ENCODE assay signal across 15 cellular contexts in genomic region chr11:119014209-119014924, GRCh38. TPM values are rescaled to one million over a fixed set of nuclear protein-coding genes. Genes with fewer than 3 reads are reported as not detected.
DNase-seq lines count a peak whose midpoint lies in the region; ATAC-seq and TF ChIP-seq lines count a peak whose summit lies in the region.
"Had no signal": no experiment of that assay in that cellular context is flagged by ENCODE, and none has a peak within 500 bp of the region (broad histone marks: within the 10 kb centered on the region; RNA-seq: fewer than 3 reads in every experiment).

No MANE protein-coding gene starts in this region.

- H3K4me1 ChIP-seq in naive thymus-derived CD4-positive, alpha-beta T cell (ENCODE audit: control insufficient read depth in 2 of 2, insufficient read depth in 2 of 2, low read length in 2 of 2): peaks cover 17 to 18% of the 10 kb centered on the region in 2 donors

- H3K27me3 Mint-ChIP-seq in activated CD8-positive, alpha-beta memory T cell treated with anti-CD3 and anti-CD28 coated beads, Interleukin-2, amount 10 ng/mL, durations not matched to agents 7 days and 5 days: no peaks in the 10 kb centered on the region
- H3K27me3 Mint-ChIP-seq in T-helper 17 cell: no peaks in the 10 kb centered on the region
- no peaks in the 10 kb centered on the region for H3K27me3 Mint-ChIP-seq in naive thymus-derived CD4-positive, alpha-beta T cell

- peak overlapping the region; percentile 56 for H3K27ac Mint-ChIP-seq in activated CD8-positive, alpha-beta memory T cell treated with anti-CD3 and anti-CD28 coated beads, Interleukin-2, amount 10 ng/mL, durations not matched to agents 7 days and 5 days
- H3K27ac Mint-ChIP-seq in T-helper 17 cell: peak overlapping the region; percentile 81
- H3K27ac Mint-ChIP-seq in naive thymus-derived CD4-positive, alpha-beta T cell: peak overlapping the region in 6 of 9 donors; percentile 14 to 100 (median 50)
- H3K27ac Mint-ChIP-seq: CD8-positive, alpha-beta T cell had no signal

- H3K4me3 ChIP-seq in naive thymus-derived CD4-positive, alpha-beta T cell (ENCODE audit: low read length): no peak overlapping the region
- H3K4me3 ChIP-seq: HAP-1 had no signal

- peak; percentile 33 for TF ChIP-seq POLR2A in GM18951 (IDR thresholded peaks at IDR 0.05; ENCODE audit: extremely low read depth, insufficient read depth, insufficient read length)

- intact Hi-C loops in naive thymus-derived CD4-positive, alpha-beta T cell (cut with micrococcal nuclease): no loop called here

- peaks cover 40% of the 10 kb centered on the region for H3K4me1 Mint-ChIP-seq in activated CD8-positive, alpha-beta memory T cell treated with anti-CD3 and anti-CD28 coated beads, Interleukin-2, amount 10 ng/mL, durations not matched to agents 7 days and 5 days
- H3K4me1 Mint-ChIP-seq in T-helper 17 cell: peaks cover 19% of the 10 kb centered on the region
- H3K4me1 Mint-ChIP-seq in naive thymus-derived CD4-positive, alpha-beta T cell: peaks cover 7 to 55% (median 33%) of the 10 kb centered on the region in 7 donors

- DNase-seq in activated CD8-positive, alpha-beta memory T cell treated with anti-CD3 and anti-CD28 coated beads, Interleukin-2, amount 10 ng/mL, durations not matched to agents 7 days and 5 days: no peak
- no peak for DNase-seq in activated CD8-positive, alpha-beta memory T cell treated with anti-CD3 and anti-CD28 coated beads, Interleukin-2, amount 50 U/mL, for 4 hours
- no peak for DNase-seq in T-helper 17 cell
- DNase-seq in naive thymus-derived CD4-positive, alpha-beta T cell: no peak
- DNase-seq in effector CD4-positive, alpha-beta T cell: no peak
- DNase-seq in T-helper 9 cell: no peak
- DNase-seq: activated CD4-positive, alpha-beta T cell treated with anti-CD3 and anti-CD28 coated beads, Interleukin-2, amount 50 U/mL, for 1 hour; activated gamma-delta T cell treated with Interleukin-2 at 50 U/mL for 16 hours; CD8-positive, alpha-beta T cell; NCI-H2029 treated with DMSO at 0.1 percent for 48 hours; NCI-H510A treated with DMSO at 0.1 percent for 48 hours had no signal

- peaks cover 27 to 76% (median 27%) of the 10 kb centered on the region in 3 experiments for H3K36me3 ChIP-seq in naive thymus-derived CD4-positive, alpha-beta T cell (ENCODE audit: control insufficient read depth in 2 of 3, insufficient read depth in 3 of 3, low read length in 3 of 3)

- peaks cover 52% of the 10 kb centered on the region for H3K36me3 Mint-ChIP-seq in activated CD8-positive, alpha-beta memory T cell treated with anti-CD3 and anti-CD28 coated beads, Interleukin-2, amount 10 ng/mL, durations not matched to agents 7 days and 5 days
- H3K36me3 Mint-ChIP-seq in T-helper 17 cell (ENCODE audit: low read depth): peaks cover 4% of the 10 kb centered on the region
- peaks cover 10 to 47% (median 40%) of the 10 kb centered on the region in 5 donors for H3K36me3 Mint-ChIP-seq in naive thymus-derived CD4-positive, alpha-beta T cell

- POLR2A ChIA-PET in naive thymus-derived CD4-positive, alpha-beta T cell (lab: Charles Lee): interaction anchor here (0.6 to 2.4 kb wide), 4 partner anchors 16 to 223 kb away, joined by 3 to 22 read pairs (median 4); partner anchors contain the start of genes CENATAC and DDX6

- H3K4me3 Mint-ChIP-seq in activated CD8-positive, alpha-beta memory T cell treated with anti-CD3 and anti-CD28 coated beads, Interleukin-2, amount 10 ng/mL, durations not matched to agents 7 days and 5 days: no peak overlapping the region
- no peak overlapping the region for H3K4me3 Mint-ChIP-seq in T-helper 17 cell
- no peak overlapping the region for H3K4me3 Mint-ChIP-seq in naive thymus-derived CD4-positive, alpha-beta T cell
- H3K4me3 Mint-ChIP-seq: CD8-positive, alpha-beta T cell had no signal

- H3K27ac ChIP-seq in naive thymus-derived CD4-positive, alpha-beta T cell (ENCODE audit: low read depth, low read length): no peak overlapping the region

- H3K9me3 Mint-ChIP-seq in activated CD8-positive, alpha-beta memory T cell treated with anti-CD3 and anti-CD28 coated beads, Interleukin-2, amount 10 ng/mL, durations not matched to agents 7 days and 5 days (ENCODE audit: low read depth): no peaks in the 10 kb centered on the region
- H3K9me3 Mint-ChIP-seq in naive thymus-derived CD4-positive, alpha-beta T cell: peaks cover 0 to 2% (median 0%) of the 10 kb centered on the region in 11 donors
- H3K9me3 Mint-ChIP-seq: brain; CD8-positive, alpha-beta T cell had no signal

- H3K27me3 ChIP-seq in naive thymus-derived CD4-positive, alpha-beta T cell (ENCODE audit: control insufficient read depth in 2 of 2, insufficient read depth in 2 of 2, low read length in 2 of 2): no peaks in the 10 kb centered on the region

- ATAC-seq in activated CD8-positive, alpha-beta memory T cell treated with anti-CD3 and anti-CD28 coated beads, Interleukin-2, amount 10 ng/mL, durations not matched to agents 7 days and 5 days: no peak
- ATAC-seq in T-helper 17 cell (no peak), GM19351 (IDR thresholded peaks at IDR 0.05; ENCODE audit: unreplicated experiment) (no peak)
- ATAC-seq in naive thymus-derived CD4-positive, alpha-beta T cell: no peak
- ATAC-seq: CD8-positive, alpha-beta T cell had no signal

- no peaks in the 10 kb centered on the region for H3K9me3 ChIP-seq in T-helper 17 cell (ENCODE audit: control insufficient read depth, low read length, poor library complexity, severe bottlenecking)
- peaks cover 0 to 3% (median 0%) of the 10 kb centered on the region in 3 experiments for H3K9me3 ChIP-seq in naive thymus-derived CD4-positive, alpha-beta T cell (ENCODE audit: control insufficient read depth in 2 of 3, low read length in 3 of 3)
- H3K9me3 ChIP-seq: HAP-1 had no signal

- in situ Hi-C loops in GM18951 (cut with MboI; ENCODE audit: low sequenced_read_pairs, unreplicated experiment): no loop called here

- CTCF ChIA-PET in activated CD8-positive, alpha-beta memory T cell treated with anti-CD3 and anti-CD28 coated beads, Interleukin-2, amount 10 ng/mL, durations not matched to agents 7 days and 5 days (lab: Charles Lee): no interaction called here
- CTCF ChIA-PET in naive thymus-derived CD4-positive, alpha-beta T cell (lab: Charles Lee): interaction anchor here (1.8 kb wide), 1 partner anchor 15 kb away, joined by 7 read pairs; no protein-coding TSS in a partner anchor

RNA-seq across cellular contexts. Expression of gene RPS25, which starts 3.8 kb away (rescaled TPM):
- total RNA-seq in activated CD8-positive, alpha-beta memory T cell treated with anti-CD3 and anti-CD28 coated beads, Interleukin-2, amount 10 ng/mL, durations not matched to agents 7 days and 5 days: 1,000 to 10,000 TPM in 1 of 2 experiments, 100 to 1,000 TPM in 1; 945 to 1,070 TPM
- total RNA-seq in T-helper 17 cell: 1,000 to 10,000 TPM; 2,323 to 2,414 TPM
- total RNA-seq in naive thymus-derived CD4-positive, alpha-beta T cell: 1,000 to 10,000 TPM; 1,535 to 3,042 (median 2,772) TPM
- 1,000 to 10,000 TPM; 4,222 to 6,094 TPM for polyA plus RNA-seq in naive thymus-derived CD4-positive, alpha-beta T cell

RNA-seq across cellular contexts. Expression of gene TRAPPC4, which starts 4.2 kb away (rescaled TPM):
- 10 to 100 TPM; 73.9 to 91.5 TPM for total RNA-seq in activated CD8-positive, alpha-beta memory T cell treated with anti-CD3 and anti-CD28 coated beads, Interleukin-2, amount 10 ng/mL, durations not matched to agents 7 days and 5 days
- 10 to 100 TPM; 62.4 to 69.5 TPM for total RNA-seq in T-helper 17 cell
- total RNA-seq in naive thymus-derived CD4-positive, alpha-beta T cell: 10 to 100 TPM; 70.7 to 80.3 (median 77.8) TPM
- polyA plus RNA-seq in naive thymus-derived CD4-positive, alpha-beta T cell: 100 to 1,000 TPM in 1 of 2 donors, 10 to 100 TPM in 1; 82.1 to 123 TPM

RNA-seq across cellular contexts. Expression of gene SLC37A4, which starts 16.3 kb away (rescaled TPM):
- 10 to 100 TPM; 26.0 to 26.5 TPM for total RNA-seq in activated CD8-positive, alpha-beta memory T cell treated with anti-CD3 and anti-CD28 coated beads, Interleukin-2, amount 10 ng/mL, durations not matched to agents 7 days and 5 days
- 10 to 100 TPM in 1 of 2 donors, 1 to 10 TPM in 1; 9.0 to 11.0 TPM for total RNA-seq in T-helper 17 cell
- 10 to 100 TPM in 3 of 5 experiments, 1 to 10 TPM in 2; 7.1 to 20.8 (median 14.6) TPM for total RNA-seq in naive thymus-derived CD4-positive, alpha-beta T cell
- polyA plus RNA-seq in naive thymus-derived CD4-positive, alpha-beta T cell: 10 to 100 TPM; 10.6 to 13.1 TPM

RNA-seq across cellular contexts. Expression of gene CENATAC, which starts 16.4 kb away (rescaled TPM):
- 10 to 100 TPM; 43.4 to 47.1 TPM for total RNA-seq in activated CD8-positive, alpha-beta memory T cell treated with anti-CD3 and anti-CD28 coated beads, Interleukin-2, amount 10 ng/mL, durations not matched to agents 7 days and 5 days
- total RNA-seq in T-helper 17 cell: 100 to 1,000 TPM; 116 TPM
- total RNA-seq in naive thymus-derived CD4-positive, alpha-beta T cell: 100 to 1,000 TPM in 4 of 5 experiments, 10 to 100 TPM in 1; 53.5 to 136 (median 109) TPM
- 10 to 100 TPM in 1 of 2 donors, 1 to 10 TPM in 1; 8.4 to 13.5 TPM for polyA plus RNA-seq in naive thymus-derived CD4-positive, alpha-beta T cell

RNA-seq across cellular contexts. Expression of gene HYOU1, which starts 42.6 kb away (rescaled TPM):
- total RNA-seq in activated CD8-positive, alpha-beta memory T cell treated with anti-CD3 and anti-CD28 coated beads, Interleukin-2, amount 10 ng/mL, durations not matched to agents 7 days and 5 days: 100 to 1,000 TPM; 108 to 163 TPM
- total RNA-seq in T-helper 17 cell: 100 to 1,000 TPM; 132 to 162 TPM
- 100 to 1,000 TPM in 3 of 5 experiments, 10 to 100 TPM in 2; 77.8 to 198 (median 110) TPM for total RNA-seq in naive thymus-derived CD4-positive, alpha-beta T cell
- polyA plus RNA-seq in naive thymus-derived CD4-positive, alpha-beta T cell: 10 to 100 TPM; 11.3 to 18.3 TPM
